In genomic region chr4:128191115-128191897, GRCh38 we compare ENCODE assay signal across 8 cellular contexts.
DNase-seq lines count a peak whose midpoint lies in the region; ATAC-seq and TF ChIP-seq lines count a peak whose summit lies in the region.

No MANE protein-coding gene starts in this region.

- H3K4me1 Mint-ChIP-seq in natural killer cell treated with Interleukin-12 subunit alpha and Interleukin-12 subunit beta and Interleukin-15 and Interleukin-18, amount 100 ng/mL, for 72 hours (ENCODE audit: low read depth in 2 of 2), result peaks cover 3 to 5% of the 10 kb centered on the region in 2 donors

- WGBS in esophagus muscularis mucosa, result 7% methylated on average over 5 of the region's 5 CpGs

- DNase-seq in DMS114 treated with DMSO at 0.1 percent for 48 hours (lab: John Stamatoyannopoulos, UW; ENCODE audit: unreplicated experiment), result peak; percentile 17
- peak; percentile 54 for DNase-seq in HPDE6-E6E7 (ENCODE audit: extremely low spot score)
- DNase-seq in NT2/D1 (ENCODE audit: low read depth, low spot score), result peak; percentile 30
- DNase-seq in activated T-cell treated with anti-CD3 and anti-CD28 coated beads for 1 hour (ENCODE audit: low read depth), result peak; percentile 43
- no peak for DNase-seq in esophagus muscularis mucosa (ENCODE audit: extremely low spot score)
- peak; percentile 78 for DNase-seq in natural killer cell treated with Interleukin-12 subunit alpha and Interleukin-12 subunit beta and Interleukin-15 and Interleukin-18, amount 100 ng/mL, for 72 hours (ENCODE audit: low spot score)
- DNase-seq in stimulated activated naive CD8-positive, alpha-beta T cell treated with anti-CD3 and anti-CD28 coated beads, Interleukin-15, Interleukin-2, amounts not matched to agents 100 U/mL and 50 U/mL, for 24 hours, result peak; percentile 70

- H3K27me3 ChIP-seq in NT2/D1 (ENCODE audit: insufficient read depth, insufficient read length) (no peaks in the 10 kb centered on the region), esophagus muscularis mucosa (no peaks in the 10 kb centered on the region)

- H3K4me1 ChIP-seq in NT2/D1 (ENCODE audit: insufficient read depth, insufficient read length) (no peaks in the 10 kb centered on the region), esophagus muscularis mucosa (peaks cover 0 to 11% (median 5%) of the 10 kb centered on the region in 4 donors)

- intact Hi-C loops in esophagus muscularis mucosa (cut with DNase I), result loop anchor here (5.0 to 10.0 kb wide), 2 partner anchors 83 to 671 kb away; no protein-coding TSS in a partner anchor

- no peaks in the 10 kb centered on the region for H3K36me3 Mint-ChIP-seq in natural killer cell treated with Interleukin-12 subunit alpha and Interleukin-12 subunit beta and Interleukin-15 and Interleukin-18, amount 100 ng/mL, for 72 hours

- no peak overlapping the region for H3K4me3 ChIP-seq in NT2/D1 (ENCODE audit: insufficient read length, low read depth)
- H3K4me3 ChIP-seq in esophagus muscularis mucosa, result no peak overlapping the region

- ATAC-seq in GM21381 (IDR thresholded peaks at IDR 0.05; ENCODE audit: unreplicated experiment), result peak; percentile 96
- peak; percentile 88 to 93 for ATAC-seq in natural killer cell treated with Interleukin-12 subunit alpha and Interleukin-12 subunit beta and Interleukin-15 and Interleukin-18, amount 100 ng/mL, for 72 hours
- peak; percentile 97 for ATAC-seq in stimulated activated naive CD8-positive, alpha-beta T cell treated with anti-CD3 and anti-CD28 coated beads, Interleukin-15, Interleukin-2, amounts not matched to agents 100 U/mL and 50 U/mL, for 24 hours

- H3K4me3 Mint-ChIP-seq in natural killer cell treated with Interleukin-12 subunit alpha and Interleukin-12 subunit beta and Interleukin-15 and Interleukin-18, amount 100 ng/mL, for 72 hours, result no peak overlapping the region

- no peak overlapping the region for H3K27ac Mint-ChIP-seq in natural killer cell treated with Interleukin-12 subunit alpha and Interleukin-12 subunit beta and Interleukin-15 and Interleukin-18, amount 100 ng/mL, for 72 hours

- no peak overlapping the region for H3K9ac ChIP-seq in NT2/D1 (ENCODE audit: insufficient read length, low read depth)

- peak; percentile 78 to 89 (median 86) for TF ChIP-seq CTCF in esophagus muscularis mucosa (IDR thresholded peaks at IDR 0.05)

- no peak for TF ChIP-seq POLR2A in esophagus muscularis mucosa (IDR thresholded peaks at IDR 0.05; ENCODE audit: low read depth)

- no peaks in the 10 kb centered on the region for H3K27me3 Mint-ChIP-seq in natural killer cell treated with Interleukin-12 subunit alpha and Interleukin-12 subunit beta and Interleukin-15 and Interleukin-18, amount 100 ng/mL, for 72 hours

- no peaks in the 10 kb centered on the region for H3K9me3 Mint-ChIP-seq in natural killer cell treated with Interleukin-12 subunit alpha and Interleukin-12 subunit beta and Interleukin-15 and Interleukin-18, amount 100 ng/mL, for 72 hours

- H3K27ac ChIP-seq in esophagus muscularis mucosa (replicated peaks in 1 of 4), result no peak overlapping the region

- peaks cover 9% of the 10 kb centered on the region; the same call in 1 of the 2 replicates for H3K9me3 ChIP-seq in NT2/D1 (ENCODE audit: insufficient read depth, low read length)
- H3K9me3 ChIP-seq in esophagus muscularis mucosa, result no peaks in the 10 kb centered on the region

- TF ChIP-seq EP300 in esophagus muscularis mucosa (IDR thresholded peaks at IDR 0.05), result no peak

- H3K36me3 ChIP-seq in NT2/D1 (ENCODE audit: insufficient read depth, insufficient read length, low read length), result peaks cover 6% of the 10 kb centered on the region
- H3K36me3 ChIP-seq in esophagus muscularis mucosa, result peaks cover 0 to 7% (median 0%) of the 10 kb centered on the region in 4 donors
